Comparison of ENCODE assay signal across 29 cellular contexts in the genomic region with DNA sequence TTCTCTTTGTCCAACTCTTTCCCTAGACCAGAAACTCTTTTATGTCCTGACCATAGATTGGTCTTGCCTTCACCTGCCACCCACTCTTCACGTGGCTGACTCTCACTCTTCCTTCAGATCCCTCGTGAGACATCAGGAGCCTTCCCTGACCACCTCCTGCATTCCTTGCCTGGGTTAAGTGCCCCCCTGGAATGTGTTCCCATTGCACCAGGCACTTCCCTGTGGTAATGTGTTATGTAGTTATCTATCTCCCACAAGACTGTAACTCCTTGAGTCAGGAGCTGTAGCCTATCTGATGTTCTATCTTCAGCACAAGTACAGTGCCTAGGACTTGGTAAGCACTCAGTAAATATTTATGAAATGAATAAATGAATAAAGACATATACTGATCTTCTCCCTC.
"Had no signal": no experiment of that assay in that cellular context is flagged by ENCODE, and none has a peak within 500 bp of the region (broad histone marks: within the 10 kb centered on the region; RNA-seq: fewer than 3 reads in every experiment).

No MANE protein-coding gene starts in this region.

- DNase-seq: activated B cell treated with CpG ODN at 0.5 μM for 24 hours; activated CD4-positive, alpha-beta memory T cell treated with anti-CD3 and anti-CD28 coated beads for 36 hours; activated CD4-positive, alpha-beta T cell treated with anti-CD3 and anti-CD28 coated beads for 4 hours; activated CD4-positive, alpha-beta T cell treated with anti-CD3 and anti-CD28 coated beads, Interleukin-2, amount 10 ng/mL, durations not matched to agents 24 days and 14 days; activated CD4-positive, alpha-beta T cell treated with anti-CD3 and anti-CD28 coated beads, Interleukin-2, amount 50 U/mL, for 1 hour; activated CD4-positive, alpha-beta T cell treated with anti-CD3 and anti-CD28 coated beads, Interleukin-2, amount 50 U/mL, for 4 hours; activated CD4-positive, CD25-positive, alpha-beta regulatory T cell treated with anti-CD3 and anti-CD28 coated beads, Interleukin-2, amount 50 U/mL, for 72 hours; activated CD8-positive, alpha-beta memory T cell treated with anti-CD3 and anti-CD28 coated beads, Interleukin-2, amount 50 U/mL, for 4 hours; activated CD8-positive, alpha-beta T cell treated with anti-CD3 and anti-CD28 coated beads for 36 hours; activated effector memory CD4-positive, alpha-beta T cell treated with anti-CD3 and anti-CD28 coated beads, Interleukin-2, amount 50 U/mL, for 16 hours; activated gamma-delta T cell treated with Interleukin-2 at 50 U/mL for 16 hours; activated naive CD4-positive, alpha-beta T cell; activated naive CD4-positive, alpha-beta T cell treated with anti-CD3 and anti-CD28 coated beads for 36 hours; activated naive CD4-positive, alpha-beta T cell treated with anti-CD3 and anti-CD28 coated beads, Interleukin-2, amount 50 U/mL, for 16 hours; activated naive CD8-positive, alpha-beta T cell treated with anti-CD3 and anti-CD28 coated beads for 36 hours; activated T-cell treated with anti-CD3 and anti-CD28 coated beads for 4 hours; activated T-cell treated with anti-CD3 and anti-CD28 coated beads, Interleukin-2, amount 50 U/mL, for 1 hour; activated T-cell treated with anti-CD3 and anti-CD28 coated beads, Interleukin-2, amount 50 U/mL, for 4 hours; activated T-cell treated with anti-CD3 and anti-CD28 coated beads, Interleukin-2, amount 50 U/mL, for 72 hours; adrenal gland; amygdala; anterior cingulate cortex; caudate nucleus; cerebellar nuclear complex; T-cell; T-helper 2 cell; T-helper 9 cell had no signal

- ATAC-seq: activated CD8-positive, alpha-beta T cell treated with anti-CD3 and anti-CD28 coated beads for 36 hours; activated naive CD4-positive, alpha-beta T cell treated with anti-CD3 and anti-CD28 coated beads, Interleukin-2, amount 50 U/mL, for 72 hours; activated T-cell treated with anti-CD3 and anti-CD28 coated beads, Interleukin-2, amount 50 U/mL, for 4 hours; activated T-cell treated with anti-CD3 and anti-CD28 coated beads, Interleukin-2, amount 50 U/mL, for 72 hours; activated T-helper 17 cell treated with anti-CD3 and anti-CD28 coated beads, Interleukin-2, amount 50 U/mL, for 72 hours; T-cell had no signal
